22 cellular contexts compared by ENCODE assay signal in genomic region chr1:229180161-229180560, GRCh38.
"Had no signal": no experiment of that assay in that cellular context is flagged by ENCODE, and none has a peak within 500 bp of the region (broad histone marks: within the 10 kb centered on the region; RNA-seq: fewer than 3 reads in every experiment).

No MANE protein-coding gene starts in this region.

- H3K27me3 ChIP-seq: brain microvascular endothelial cell, cardiac muscle cell had no signal

- ATAC-seq: activated CD4-positive, alpha-beta T cell treated with anti-CD3 and anti-CD28 coated beads for 36 hours; activated T-helper 17 cell treated with anti-CD3 and anti-CD28 coated beads, Interleukin-2, amount 50 U/mL, for 72 hours; PC-3; T-helper 17 cell had no signal

- H3K36me3 ChIP-seq: brain microvascular endothelial cell, cardiac muscle cell had no signal

- DNase-seq: activated CD4-positive, alpha-beta memory T cell treated with anti-CD3 and anti-CD28 coated beads, Interleukin-2, amount 10 ng/mL, durations not matched to agents 7 days and 5 days; activated CD4-positive, alpha-beta T cell treated with anti-CD3 and anti-CD28 coated beads for 36 hours; activated CD4-positive, alpha-beta T cell treated with anti-CD3 and anti-CD28 coated beads, Interleukin-2, amount 50 U/mL, for 1 hour; activated gamma-delta T cell; activated naive CD4-positive, alpha-beta T cell treated with anti-CD3 and anti-CD28 coated beads, Interleukin-2, amount 10 ng/mL, durations not matched to agents 7 days and 5 days; activated naive CD8-positive, alpha-beta T cell treated with anti-CD3 and anti-CD28 coated beads for 36 hours; activated T-cell treated with anti-CD3 and anti-CD28 coated beads for 4 hours; activated T-cell treated with anti-CD3 and anti-CD28 coated beads, Interleukin-2, amount 50 U/mL, for 48 hours; brain microvascular endothelial cell; MM.1S; NCI-H1105 treated with DMSO at 0.1 percent for 48 hours; NCI-H1436 treated with DMSO at 0.1 percent for 48 hours; NCI-H187; NCI-H2081; NCI-H510A treated with DMSO at 0.1 percent for 48 hours; NCI-H69; PC-3; SHP77; T-helper 17 cell; T-helper 9 cell had no signal

- H3K4me3 ChIP-seq: cardiac muscle cell had no signal

- H3K27ac ChIP-seq: brain microvascular endothelial cell, cardiac muscle cell had no signal
